Comparison of ENCODE assay signal across 8 cellular contexts in genomic region chr15:44726568-44727461, GRCh38. TPM values are rescaled to one million over a fixed set of nuclear protein-coding genes. Genes with fewer than 3 reads are reported as not detected.
DNase-seq lines count a peak whose midpoint lies in the region; ATAC-seq, FAIRE-seq and TF ChIP-seq lines count a peak whose summit lies in the region.

No MANE protein-coding gene starts in this region.

- BruUV-seq in GM12878 (replicated peaks; lab: Mats Ljungman, UMichigan), result TSS peak; percentile 39

- peak overlapping the region; percentile 99 to 100 (median 99) for H3K27ac Mint-ChIP-seq in CD4-positive, CD25-positive, alpha-beta regulatory T cell

- H3K9me1 ChIP-seq in keratinocyte (ENCODE audit: control insufficient read depth, extremely low read depth, insufficient read depth, low read length), result no peaks in the 10 kb centered on the region

- TF ChIP-seq EP300 in GM12878 (IDR thresholded peaks at IDR 0.05; ENCODE audit: borderline replicate concordance in 1 of 2, control insufficient read depth in 1 of 2, low read depth in 2 of 2, low read length in 2 of 2), result no peak; a peak in 1 of 4 replicates

- CTCF ChIA-PET in GM12878 (lab: Yijun Ruan, JAX), result interaction anchor here (0.7 to 8.1 kb wide), 5 partner anchors 10 to 879 kb away, joined by 3 to 153 read pairs (median 63); partner anchors contain the start of genes B2M, PATL2, SPG11 and TRIM69

- SMC1A ChIA-PET in GM12878 (lab: Charles Lee; ENCODE audit: uncharacterized antibody, unreplicated experiment), result interaction anchor here (0.6 to 16.1 kb wide), 7 partner anchors 10 to 326 kb away, joined by 3 to 637 read pairs (median 4); partner anchors contain the start of genes B2M, PATL2, SPG11 and TRIM69

- H3K9ac ChIP-seq in GM12878 (ENCODE audit: control insufficient read depth, insufficient read depth, low read length) (peak overlapping the region; percentile 82), keratinocyte (ENCODE audit: control insufficient read depth, extremely low read depth, insufficient read depth, low read length) (peak overlapping the region; percentile 73)

- H4K20me1 ChIP-seq in GM12878 (ENCODE audit: control insufficient read depth, insufficient read depth) (no peaks in the 10 kb centered on the region), keratinocyte (ENCODE audit: control insufficient read depth, extremely low read depth, insufficient read depth, low read length) (no peaks in the 10 kb centered on the region)

- peak; percentile 22; the same call in 1 of the 2 replicates for TF ChIP-seq RAD21 in GM12878 (IDR thresholded peaks at IDR 0.05; ENCODE audit: insufficient read depth, low read depth, low read length)

- peak overlapping the region; percentile 99 for H3K27ac ChIP-seq in CD4-positive, CD25-positive, alpha-beta regulatory T cell (ENCODE audit: insufficient read depth, low read length, poor library complexity, severe bottlenecking)
- peak overlapping the region; percentile 99 for H3K27ac ChIP-seq in GM12878 (ENCODE audit: control insufficient read depth, insufficient read depth)
- peak overlapping the region; percentile 97 for H3K27ac ChIP-seq in keratinocyte (ENCODE audit: control insufficient read depth, insufficient read depth, low read length)

- H3K27me3 ChIP-seq in CD4-positive, CD25-positive, alpha-beta regulatory T cell (ENCODE audit: control insufficient read depth, insufficient read depth, low read length), result no peaks in the 10 kb centered on the region
- H3K27me3 ChIP-seq in GM12878 (replicated peaks in 1 of 2; ENCODE audit: control insufficient read depth in 2 of 2, insufficient read depth in 2 of 2, low read length in 1 of 2) (no peaks in the 10 kb centered on the region), keratinocyte (ENCODE audit: control insufficient read depth, extremely low read depth, insufficient read depth, low read length) (no peaks in the 10 kb centered on the region)

- dilution Hi-C loops in keratinocyte (cut with MboI; ENCODE audit: extremely low pct_ligation_motif_present, low sequenced_read_pairs), result no loop called here

- no peaks in the 10 kb centered on the region for H3K27me3 Mint-ChIP-seq in CD4-positive, CD25-positive, alpha-beta regulatory T cell

- peak overlapping the region; percentile 95 to 100 (median 100) for H3K4me3 Mint-ChIP-seq in CD4-positive, CD25-positive, alpha-beta regulatory T cell

- FAIRE-seq in GM12878 (lab: Jason Lieb, UNC) (peak; percentile 81), keratinocyte (lab: Jason Lieb, UNC) (peak; percentile 94)

- H3K79me2 ChIP-seq in GM12878 (ENCODE audit: control insufficient read depth, insufficient read depth, low read length), result peaks cover 73% of the 10 kb centered on the region
- H3K79me2 ChIP-seq in keratinocyte (ENCODE audit: control insufficient read depth, insufficient read depth, low read length), result peaks cover 2% of the 10 kb centered on the region

- RAD21 ChIA-PET in GM12878 (lab: Charles Lee; ENCODE audit: unreplicated experiment), result interaction anchor here (0.5 to 19.7 kb wide), 7 partner anchors 10 to 190 kb away, joined by 3 to 680 read pairs (median 8); partner anchors contain the start of genes B2M, EIF3J, PATL2 and SPG11

- H3K4me2 ChIP-seq in GM12878 (ENCODE audit: control insufficient read depth, insufficient read depth), result peak overlapping the region; percentile 85
- peak overlapping the region; percentile 93 for H3K4me2 ChIP-seq in keratinocyte (ENCODE audit: control insufficient read depth, extremely low read depth, insufficient read depth, low read depth, low read length)

- intact Hi-C loops in GM12878 (cut with micrococcal nuclease; ENCODE audit: unreplicated experiment), result loop anchor here (1.0 to 2.0 kb wide), 2 partner anchors 16 to 156 kb away; partner anchors contain the start of genes B2M and PATL2

- H3K9me3 ChIP-seq in CD4-positive, CD25-positive, alpha-beta regulatory T cell (ENCODE audit: control insufficient read depth in 2 of 2, low read length in 2 of 2), result no peaks in the 10 kb centered on the region
- H3K9me3 ChIP-seq in GM12878 (replicated peaks; ENCODE audit: control insufficient read depth, insufficient read depth, low read length), result no peaks in the 10 kb centered on the region
- H3K9me3 ChIP-seq in keratinocyte (ENCODE audit: control insufficient read depth, low read depth, low read length), result no peaks in the 10 kb centered on the region

- peak; percentile 66 to 68 for ATAC-seq in CD4-positive, CD25-positive, alpha-beta regulatory T cell (ENCODE audit: low read depth in 2 of 2)
- ATAC-seq in GM19324 (IDR thresholded peaks at IDR 0.05; ENCODE audit: low FRiP score, unreplicated experiment), result peak; percentile 31
- peak; percentile 30 for ATAC-seq in HG03460 (IDR thresholded peaks at IDR 0.05; ENCODE audit: unreplicated experiment)
- peak; percentile 55 for ATAC-seq in GM12878

- POLR2A ChIA-PET in GM12878 (lab: Charles Lee), result interaction anchor here (0.5 to 24.8 kb wide), 7 partner anchors 6 to 918 kb away, joined by 3 to 718 read pairs (median 15); partner anchors contain the start of genes B2M, PATL2, SPG11 and TRIM69

- peaks cover 6% of the 10 kb centered on the region for H3K36me3 ChIP-seq in CD4-positive, CD25-positive, alpha-beta regulatory T cell (ENCODE audit: control insufficient read depth, insufficient read depth, low read length)
- H3K36me3 ChIP-seq in GM12878 (ENCODE audit: control insufficient read depth in 2 of 2, insufficient read depth in 2 of 2, low read length in 1 of 2) (peaks cover 0 to 7% of the 10 kb centered on the region in 2 experiments; a peak in 3 of 4 replicates), keratinocyte (ENCODE audit: control insufficient read depth in 2 of 2, extremely low read depth in 1 of 2, insufficient read depth in 2 of 2, low read length in 2 of 2) (no peaks in the 10 kb centered on the region)

- peak; percentile 79 to 97 (median 86) for DNase-seq in CD4-positive, CD25-positive, alpha-beta regulatory T cell
- peak; percentile 46 to 97 (median 74) for DNase-seq in T-helper 1 cell
- DNase-seq in GM12878 (ENCODE audit: low read depth, low spot score), result peak; percentile 97
- peak; percentile 66 for DNase-seq in keratinocyte (ENCODE audit: low read depth, low spot score)
- DNase-seq in stimulated activated CD8-positive, alpha-beta memory T cell treated with anti-CD3 and anti-CD28 coated beads, Interleukin-7, amount 100 ng/mL, for 1 hour (ENCODE audit: low read depth in 2 of 2), result peak; percentile 48 to 51
- DNase-seq in NCI-H2029 treated with DMSO at 0.1 percent for 48 hours (lab: John Stamatoyannopoulos, UW), result no peak

- 0% methylated on average over 5 of the region's 5 CpGs for WGBS in GM12878 (ENCODE audit: insufficient coverage, insufficient replicate concordance, low lambda C conversion rate, missing lambda C conversion rate)

- in situ Hi-C loops in GM12878 (cut with MboI), result loop anchor here (10.0 kb wide), 1 partner anchor 932 kb away; the partner anchor contains the start of gene SERF2

- H3K4me1 ChIP-seq in CD4-positive, CD25-positive, alpha-beta regulatory T cell (ENCODE audit: control insufficient read depth, insufficient read depth, low read length, poor library complexity, severe bottlenecking), result peaks cover 89% of the 10 kb centered on the region
- H3K4me1 ChIP-seq in GM12878 (ENCODE audit: control insufficient read depth, insufficient read depth, low read length) (peaks cover 36% of the 10 kb centered on the region), keratinocyte (ENCODE audit: control insufficient read depth, extremely low read depth, insufficient read depth, low read length) (peaks cover 40% of the 10 kb centered on the region)

- TF ChIP-seq CTCF in GM12878 (IDR thresholded peaks at IDR 0.05 in 2 of 3, conservative IDR thresholded peaks at IDR 0.05 in 1 of 3; ENCODE audit: control insufficient read depth in 2 of 3, extremely low read depth in 1 of 3, insufficient read depth in 1 of 3, low read depth in 3 of 3, low read length in 3 of 3) (no peak; a peak in 1 of 6 replicates), keratinocyte (optimal IDR thresholded peaks at IDR 0.05 in 1 of 3, IDR thresholded peaks at IDR 0.05 in 1 of 3, conservative IDR thresholded peaks at IDR 0.05 in 1 of 3; ENCODE audit: extremely low read depth in 1 of 3, insufficient read depth in 2 of 3, low read length in 3 of 3) (no peak)

- peaks cover 27 to 81% (median 52%) of the 10 kb centered on the region in 4 donors for H3K4me1 Mint-ChIP-seq in CD4-positive, CD25-positive, alpha-beta regulatory T cell

- no peaks in the 10 kb centered on the region for H3K9me3 Mint-ChIP-seq in CD4-positive, CD25-positive, alpha-beta regulatory T cell

- TF ChIP-seq POLR2A in GM12878 (IDR thresholded peaks at IDR 0.05; ENCODE audit: low read depth, low read length), result peak; percentile 96

- H3K36me3 Mint-ChIP-seq in CD4-positive, CD25-positive, alpha-beta regulatory T cell, result peaks cover 2% of the 10 kb centered on the region

- H3K4me3 ChIP-seq in CD4-positive, CD25-positive, alpha-beta regulatory T cell (ENCODE audit: low read depth, low read length), result peak overlapping the region; percentile 97
- H3K4me3 ChIP-seq in GM12878, result peak overlapping the region; percentile 66
- H3K4me3 ChIP-seq in keratinocyte (ENCODE audit: control insufficient read depth in 2 of 3, extremely low read depth in 1 of 3, insufficient read depth in 2 of 3, low read depth in 1 of 3, low read length in 3 of 3), result peak overlapping the region in 2 of 3 experiments; percentile 45 to 56

- H2AFZ ChIP-seq in GM12878 (ENCODE audit: control insufficient read depth, low read depth, low read length) (no peak overlapping the region), keratinocyte (ENCODE audit: control insufficient read depth, low read length) (peak overlapping the region; percentile 90)

RNA-seq across cellular contexts. Expression of gene TRIM69, which starts 9.5 kb away (rescaled TPM):
- total RNA-seq in CD4-positive, CD25-positive, alpha-beta regulatory T cell, result 50.5 TPM
- polyA plus RNA-seq in CD4-positive, CD25-positive, alpha-beta regulatory T cell, result 10 to 100 TPM; 38.1 to 61.5 (median 55.7) TPM
- 15.1 and 16.3 TPM in 2 replicates for total RNA-seq in GM12878 (2013; cell fraction: nucleolus; rRNA removed)
- 29.5 and 35.0 TPM in 2 replicates for total RNA-seq in GM12878 (2014; rRNA removed)
- total RNA-seq in GM12878 (2014; rRNA removed; fragmentation: Illumina TruSeq; extraction: Trizol), result 38.7 and 43.6 TPM in 2 replicates
- 48.8 and 50.7 TPM in 2 replicates for total RNA-seq in GM12878 (2021)
- polyA plus RNA-seq in GM12878 (2011; ENCODE audit: low read depth), result 28.8 TPM
- polyA plus RNA-seq in GM12878 (2011; rRNA removed), result 52.7 and 73.6 TPM in 2 replicates
- 24.7 and 25.5 TPM in 2 replicates for polyA plus RNA-seq in GM12878 (2011; cell fraction: cytosol; rRNA removed)
- polyA plus RNA-seq in GM12878 (2011; cell fraction: nucleus; rRNA removed), result 17.8 and 22.2 TPM in 2 replicates
- 33.7 and 47.6 TPM in 2 replicates for polyA plus RNA-seq in GM12878 (2012)
- 46.8 and 57.8 TPM in 2 replicates for polyA plus RNA-seq in GM12878 (2014; fragmentation: Illumina TruSeq; extraction: Trizol)
- polyA plus RNA-seq in GM12878 (2014; fragmentation: Nextera tagmentation; extraction: Ambion mirVana), result 10 to 100 TPM; 11.2 to 20.4 TPM
- 32.4 and 37.8 TPM in 2 replicates for polyA plus RNA-seq in GM12878 (2014; rRNA removed)
- 10 to 100 TPM; 36.9 to 44.9 TPM for polyA plus RNA-seq in GM12878 (2016; fragmentation: Nextera tagmentation; extraction: Ambion mirVana)
- 42.7 and 56.3 TPM in 2 replicates for polyA minus RNA-seq in GM12878 (2011; rRNA and poly(A)+ RNA removed)
- 16.0 and 18.2 TPM in 2 replicates for polyA minus RNA-seq in GM12878 (2011; cell fraction: cytosol; rRNA and poly(A)+ RNA removed)
- polyA minus RNA-seq in GM12878 (2011; cell fraction: nucleus; rRNA and poly(A)+ RNA removed), result 33.6 and 42.5 TPM in 2 replicates
- 6.2 to 11.0 TPM (median 9.3 TPM) in 3 replicates for polyA plus RNA-seq in keratinocyte
- 18.0 TPM for polyA plus RNA-seq in keratinocyte (2011; ENCODE audit: low read depth)
- polyA plus RNA-seq in keratinocyte (2011; cell fraction: cytosol; rRNA removed), result 6.0 and 9.9 TPM in 2 replicates
- polyA plus RNA-seq in keratinocyte (2011; cell fraction: nucleus; rRNA removed), result 3.8 and 4.4 TPM in 2 replicates
- 5.5 and 6.3 TPM in 2 replicates for polyA plus RNA-seq in keratinocyte (2012; ENCODE audit: low replicate concordance)
- polyA minus RNA-seq in keratinocyte, result 3.2 to 7.2 TPM (median 5.5 TPM) in 3 replicates
- polyA minus RNA-seq in keratinocyte (2011; cell fraction: cytosol; rRNA and poly(A)+ RNA removed), result 3.3 TPM
- polyA minus RNA-seq in keratinocyte (2011; cell fraction: nucleus; rRNA and poly(A)+ RNA removed), result 1.6 and 4.9 TPM in 2 replicates

RNA-seq across cellular contexts. Expression of gene B2M, which starts 15.5 kb away (rescaled TPM):
- 7,793 TPM for total RNA-seq in CD4-positive, CD25-positive, alpha-beta regulatory T cell
- polyA plus RNA-seq in CD4-positive, CD25-positive, alpha-beta regulatory T cell, result over 10,000 TPM; 37,989 to 53,417 (median 43,977) TPM
- total RNA-seq in GM12878 (2013; cell fraction: nucleolus; rRNA removed), result 6,462 and 7,066 TPM in 2 replicates
- total RNA-seq in GM12878 (2014; rRNA removed) (4,481 and 5,701 TPM in 2 replicates), GM12878 (2014; rRNA removed; fragmentation: Illumina TruSeq; extraction: Trizol) (5,217 and 5,589 TPM in 2 replicates), GM12878 (2021) (2,901 and 3,170 TPM in 2 replicates)
- 6,007 TPM for polyA plus RNA-seq in GM12878 (2011; ENCODE audit: low read depth)
- polyA plus RNA-seq in GM12878 (2011; rRNA removed) (12,663 and 17,808 TPM in 2 replicates), GM12878 (2014; fragmentation: Illumina TruSeq; extraction: Trizol) (11,414 and 13,691 TPM in 2 replicates), GM12878 (2014; fragmentation: Nextera tagmentation; extraction: Ambion mirVana) (over 10,000 TPM; 16,306 to 22,794 TPM), GM12878 (2014; rRNA removed) (4,868 and 5,894 TPM in 2 replicates), GM12878 (2016; fragmentation: Nextera tagmentation; extraction: Ambion mirVana) (1,000 to 10,000 TPM; 8,335 to 8,413 TPM), keratinocyte (2,930 to 4,328 TPM (median 3,098 TPM) in 3 replicates)
- 7,019 and 28,739 TPM in 2 replicates for polyA plus RNA-seq in GM12878 (2011; cell fraction: cytosol; rRNA removed)
- polyA plus RNA-seq in GM12878 (2011; cell fraction: nucleus; rRNA removed), result 2,031 and 2,366 TPM in 2 replicates
- polyA plus RNA-seq in GM12878 (2012), result 6,970 and 7,434 TPM in 2 replicates
- 2,834 and 3,344 TPM in 2 replicates for polyA minus RNA-seq in GM12878 (2011; rRNA and poly(A)+ RNA removed)
- polyA minus RNA-seq in GM12878 (2011; cell fraction: cytosol; rRNA and poly(A)+ RNA removed), result 1,355 and 1,504 TPM in 2 replicates
- polyA minus RNA-seq in GM12878 (2011; cell fraction: nucleus; rRNA and poly(A)+ RNA removed), result 373 and 393 TPM in 2 replicates
- 444 TPM for polyA plus RNA-seq in keratinocyte (2011; ENCODE audit: low read depth)
- 2,818 and 4,243 TPM in 2 replicates for polyA plus RNA-seq in keratinocyte (2011; cell fraction: cytosol; rRNA removed)
- polyA plus RNA-seq in keratinocyte (2011; cell fraction: nucleus; rRNA removed), result 4,543 and 5,641 TPM in 2 replicates
- polyA plus RNA-seq in keratinocyte (2012; ENCODE audit: low replicate concordance), result 1,371 and 1,431 TPM in 2 replicates
- polyA minus RNA-seq in keratinocyte, result 171 to 639 TPM (median 616 TPM) in 3 replicates
- polyA minus RNA-seq in keratinocyte (2011; cell fraction: cytosol; rRNA and poly(A)+ RNA removed), result 661 TPM
- 364 and 767 TPM in 2 replicates for polyA minus RNA-seq in keratinocyte (2011; cell fraction: nucleus; rRNA and poly(A)+ RNA removed)

RNA-seq across cellular contexts. Expression of gene PATL2, which starts 15.7 kb away (rescaled TPM):
- total RNA-seq in CD4-positive, CD25-positive, alpha-beta regulatory T cell, result 44.1 TPM
- polyA plus RNA-seq in CD4-positive, CD25-positive, alpha-beta regulatory T cell, result 10 to 100 TPM in 2 of 4 donors, 1 to 10 TPM in 2; 7.8 to 20.6 (median 12.8) TPM
- 27.2 and 29.4 TPM in 2 replicates for total RNA-seq in GM12878 (2013; cell fraction: nucleolus; rRNA removed)
- total RNA-seq in GM12878 (2014; rRNA removed) (11.0 and 11.5 TPM in 2 replicates), GM12878 (2014; rRNA removed; fragmentation: Illumina TruSeq; extraction: Trizol) (12.5 and 13.1 TPM in 2 replicates), GM12878 (2021) (10.7 and 11.5 TPM in 2 replicates)
- 14.7 TPM for polyA plus RNA-seq in GM12878 (2011; ENCODE audit: low read depth)
- polyA plus RNA-seq in GM12878 (2011; rRNA removed) (13.5 and 14.8 TPM in 2 replicates), GM12878 (2014; fragmentation: Illumina TruSeq; extraction: Trizol) (11.9 and 14.8 TPM in 2 replicates), GM12878 (2014; fragmentation: Nextera tagmentation; extraction: Ambion mirVana) (10 to 100 TPM; 12.4 TPM), GM12878 (2014; rRNA removed) (16.2 and 19.3 TPM in 2 replicates), GM12878 (2016; fragmentation: Nextera tagmentation; extraction: Ambion mirVana) (1 to 10 TPM; 4.2 to 7.3 TPM), keratinocyte (0.15 to 1.0 TPM (median 0.46 TPM) in 3 replicates)
- polyA plus RNA-seq in GM12878 (2011; cell fraction: cytosol; rRNA removed), result 11.4 and 11.8 TPM in 2 replicates
- polyA plus RNA-seq in GM12878 (2011; cell fraction: nucleus; rRNA removed), result 47.9 and 62.2 TPM in 2 replicates
- 16.2 and 17.7 TPM in 2 replicates for polyA plus RNA-seq in GM12878 (2012)
- polyA minus RNA-seq in GM12878 (2011; rRNA and poly(A)+ RNA removed), result 6.1 and 8.7 TPM in 2 replicates
- polyA minus RNA-seq in GM12878 (2011; cell fraction: cytosol; rRNA and poly(A)+ RNA removed), result 2.1 and 6.7 TPM in 2 replicates
- 10.9 and 15.6 TPM in 2 replicates for polyA minus RNA-seq in GM12878 (2011; cell fraction: nucleus; rRNA and poly(A)+ RNA removed)
- 0.17 TPM for polyA plus RNA-seq in keratinocyte (2011; ENCODE audit: low read depth)
- polyA plus RNA-seq in keratinocyte (2011; cell fraction: cytosol; rRNA removed), result 0.19 and 0.21 TPM in 2 replicates
- polyA plus RNA-seq in keratinocyte (2011; cell fraction: nucleus; rRNA removed), result 2.8 and 3.6 TPM in 2 replicates
- polyA plus RNA-seq in keratinocyte (2012; ENCODE audit: low replicate concordance), result 0.07 and 0.38 TPM in 2 replicates
- 0.26 to 0.54 TPM in 2 of 3 replicates, not detected in the other for polyA minus RNA-seq in keratinocyte
- not detected for polyA minus RNA-seq in keratinocyte (2011; cell fraction: cytosol; rRNA and poly(A)+ RNA removed)
- 0.74 and 1.1 TPM in 2 replicates for polyA minus RNA-seq in keratinocyte (2011; cell fraction: nucleus; rRNA and poly(A)+ RNA removed)
